In genomic region chr12:1939745-1940607, GRCh38 we compare ENCODE assay signal across 8 cellular contexts. TPM values are rescaled to one million over a fixed set of nuclear protein-coding genes. Genes with fewer than 3 reads are reported as not detected.
DNase-seq lines count a peak whose midpoint lies in the region; ATAC-seq and TF ChIP-seq lines count a peak whose summit lies in the region.

No MANE protein-coding gene starts in this region.

- peaks cover 4% of the 10 kb centered on the region for H3K4me1 Mint-ChIP-seq in T-helper 1 cell treated with Interleukin-12 subunit alpha and Interleukin-12 subunit beta and Interleukin-4 antibody, amounts not matched to agents 30 μg/mL and 1 μg/mL, for 36 hours (ENCODE audit: low read depth)
- H3K4me1 Mint-ChIP-seq in progenitor cell of endocrine pancreas (ENCODE audit: low read depth) = no peaks in the 10 kb centered on the region

- no peak for TF ChIP-seq POLR2A in adrenal gland (IDR thresholded peaks at IDR 0.05)
- no peak for TF ChIP-seq POLR2A in heart left ventricle (IDR thresholded peaks at IDR 0.05)
- TF ChIP-seq POLR2A in upper lobe of left lung (IDR thresholded peaks at IDR 0.05) = no peak

- no peak for TF ChIP-seq EP300 in upper lobe of left lung (IDR thresholded peaks at IDR 0.05)

- H3K4me3 Mint-ChIP-seq in T-helper 1 cell treated with Interleukin-12 subunit alpha and Interleukin-12 subunit beta and Interleukin-4 antibody, amounts not matched to agents 30 μg/mL and 1 μg/mL, for 36 hours = no peak overlapping the region
- no peak overlapping the region for H3K4me3 Mint-ChIP-seq in progenitor cell of endocrine pancreas (ENCODE audit: low read depth)

- H3K4me3 ChIP-seq in adrenal gland (no peak overlapping the region), heart left ventricle (peak overlapping the region in 2 of 12 donors; percentile 10 to 25), upper lobe of left lung (no peak overlapping the region)

- H3K36me3 ChIP-seq in adrenal gland (replicated peaks in 1 of 2) (peaks cover 0 to 34% of the 10 kb centered on the region in 2 donors), heart left ventricle (peaks cover 0 to 45% (median 11%) of the 10 kb centered on the region in 9 donors), upper lobe of left lung (peaks cover 0 to 35% (median 12%) of the 10 kb centered on the region in 4 donors)

- H3K27me3 Mint-ChIP-seq in T-helper 1 cell treated with Interleukin-12 subunit alpha and Interleukin-12 subunit beta and Interleukin-4 antibody, amounts not matched to agents 30 μg/mL and 1 μg/mL, for 36 hours (ENCODE audit: low read depth) = no peaks in the 10 kb centered on the region
- no peaks in the 10 kb centered on the region for H3K27me3 Mint-ChIP-seq in progenitor cell of endocrine pancreas

- H3K36me3 Mint-ChIP-seq in T-helper 1 cell treated with Interleukin-12 subunit alpha and Interleukin-12 subunit beta and Interleukin-4 antibody, amounts not matched to agents 30 μg/mL and 1 μg/mL, for 36 hours (ENCODE audit: low read depth) = peaks cover 18% of the 10 kb centered on the region
- peaks cover 33% of the 10 kb centered on the region for H3K36me3 Mint-ChIP-seq in progenitor cell of endocrine pancreas (ENCODE audit: insufficient read depth)

- peaks cover 14 to 19% of the 10 kb centered on the region in 2 donors for H3K4me1 ChIP-seq in adrenal gland (replicated peaks in 1 of 2)
- peaks cover 0 to 29% (median 8%) of the 10 kb centered on the region in 12 donors for H3K4me1 ChIP-seq in heart left ventricle
- peaks cover 4 to 17% (median 8%) of the 10 kb centered on the region in 4 donors for H3K4me1 ChIP-seq in upper lobe of left lung

- 39 to 46% (median 41%) methylated on average over 17 of the region's 17 CpGs for WGBS in adrenal gland, 4 donors
- WGBS in heart left ventricle, 4 donors = 30 to 35% (median 33%) methylated on average over 17 of the region's 17 CpGs
- 35 to 39% methylated on average over 17 of the region's 17 CpGs for WGBS in upper lobe of left lung, 2 donors

- DNase-seq in SIG-M5 treated with dmso at 0.1 percent for 504 hours (lab: John Stamatoyannopoulos, UW; ENCODE audit: unreplicated experiment) = peak; percentile 77
- no peak for DNase-seq in SIG-M5 (lab: John Stamatoyannopoulos, UW)
- DNase-seq in NAMALWA (ENCODE audit: low spot score) = peak; percentile 90
- peak; percentile 84 to 96 (median 89) for DNase-seq in adrenal gland
- peak; percentile 81 to 92 (median 84) for DNase-seq in heart left ventricle
- DNase-seq in progenitor cell of endocrine pancreas (ENCODE audit: low spot score, unreplicated experiment) = peak; percentile 93
- DNase-seq in upper lobe of left lung = peak; percentile 90 to 95

- TF ChIP-seq CTCF in adrenal gland (IDR thresholded peaks at IDR 0.05) (peak; percentile 89 to 97 (median 96)), heart left ventricle (IDR thresholded peaks at IDR 0.05) (peak in 11 of 12 donors; percentile 92 to 99 (median 97)), progenitor cell of endocrine pancreas (IDR thresholded peaks at IDR 0.05; ENCODE audit: unreplicated experiment) (peak; percentile 100), upper lobe of left lung (IDR thresholded peaks at IDR 0.05) (peak; percentile 86 to 96 (median 92))

- no peaks in the 10 kb centered on the region for H3K9me3 Mint-ChIP-seq in T-helper 1 cell treated with Interleukin-12 subunit alpha and Interleukin-12 subunit beta and Interleukin-4 antibody, amounts not matched to agents 30 μg/mL and 1 μg/mL, for 36 hours
- H3K9me3 Mint-ChIP-seq in progenitor cell of endocrine pancreas (ENCODE audit: low read depth) = peaks cover 6% of the 10 kb centered on the region

- H3K27me3 ChIP-seq in adrenal gland (no peaks in the 10 kb centered on the region), heart left ventricle (no peaks in the 10 kb centered on the region), upper lobe of left lung (no peaks in the 10 kb centered on the region)

- intact Hi-C loops in adrenal gland (cut with DNase I) (loop anchor here (2.0 to 10.0 kb wide), 3 partner anchors 143 to 295 kb away; no protein-coding TSS in a partner anchor), heart left ventricle (cut with DNase I) (loop anchor here (1.0 to 5.0 kb wide), 8 partner anchors 139 to 308 kb away; no protein-coding TSS in a partner anchor)

- H3K9me3 ChIP-seq in adrenal gland (replicated peaks in 1 of 3) = no peaks in the 10 kb centered on the region
- H3K9me3 ChIP-seq in heart left ventricle = peaks cover 0 to 2% (median 0%) of the 10 kb centered on the region in 12 donors
- H3K9me3 ChIP-seq in upper lobe of left lung = no peaks in the 10 kb centered on the region

- H3K27ac Mint-ChIP-seq in T-helper 1 cell treated with Interleukin-12 subunit alpha and Interleukin-12 subunit beta and Interleukin-4 antibody, amounts not matched to agents 30 μg/mL and 1 μg/mL, for 36 hours = peak overlapping the region; percentile 27
- no peak overlapping the region for H3K27ac Mint-ChIP-seq in progenitor cell of endocrine pancreas

- H3K27ac ChIP-seq in adrenal gland = peak overlapping the region in 1 of 5 donors; percentile 12
- H3K27ac ChIP-seq in heart left ventricle = peak overlapping the region in 2 of 12 donors; percentile 18 to 78
- peak overlapping the region in 1 of 4 donors; percentile 2 for H3K27ac ChIP-seq in upper lobe of left lung

- ATAC-seq in heart left ventricle (peak; percentile 72 to 84 (median 78)), upper lobe of left lung (ENCODE audit: low FRiP score in 2 of 2) (peak; percentile 86 to 95)

RNA-seq across cellular contexts. Expression of gene CACNA2D4, which starts 21.5 kb away (rescaled TPM):
- total RNA-seq in adrenal gland (1 to 10 TPM in 6 of 8 donors, under 1 TPM in 2; 0.54 to 9.1 (median 4.2) TPM), heart left ventricle (1 to 10 TPM in 5 of 9 donors, under 1 TPM in 4; 0.10 to 9.0 (median 1.2) TPM), progenitor cell of endocrine pancreas (0.34 and 0.58 TPM in 2 replicates), upper lobe of left lung (1 to 10 TPM; 3.3 to 8.4 (median 7.0) TPM)
- polyA plus RNA-seq in adrenal gland (1 to 10 TPM; 1.4 to 4.4 (median 3.1) TPM), heart left ventricle (1 to 10 TPM in 1 of 2 donors, under 1 TPM in 1; 0.69 to 1.8 TPM)
